2 cellular contexts compared by ENCODE assay signal in the genomic region with DNA sequence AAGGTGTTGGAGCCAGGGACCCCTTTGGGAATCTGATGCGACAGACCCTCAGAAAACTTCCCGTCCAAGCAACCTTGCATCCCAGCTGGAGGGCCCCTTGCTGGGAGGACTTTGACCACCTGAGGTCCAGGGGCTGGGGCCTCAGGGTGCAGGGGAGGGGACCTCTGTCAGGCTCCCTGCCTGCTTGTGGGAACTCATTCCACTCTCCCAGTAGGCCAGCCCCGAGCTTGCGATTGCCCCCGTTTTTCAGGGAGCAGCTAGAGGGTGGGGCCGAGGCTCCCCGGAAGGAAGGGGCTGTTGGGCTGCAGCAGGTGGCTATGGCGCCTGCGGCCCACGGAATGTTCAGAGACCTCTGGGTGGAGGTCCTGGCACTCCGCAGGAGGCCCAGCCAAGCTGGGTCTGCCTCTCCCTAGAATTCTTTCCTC.
TF ChIP-seq lines count a peak whose summit lies in the region.

No MANE protein-coding gene starts in this region.

TF ChIP-seq in HEK293, 187 proteins besides CTCF, POLR2A, EP300 and RAD21:
- peak; percentile 85 for TF ChIP-seq GLIS1 (tag by site-specific recombination; IDR thresholded peaks at IDR 0.05)
- no peak for TF ChIP-seq ZNF121 (tag by site-specific recombination; IDR thresholded peaks at IDR 0.05)
- TF ChIP-seq ZNF514 (tag by site-specific recombination; IDR thresholded peaks at IDR 0.05) = no peak
- no peak for TF ChIP-seq ZNF174 (tag by site-specific recombination; IDR thresholded peaks at IDR 0.05)
- peak; percentile 83 for TF ChIP-seq ZIC2 (tag by site-specific recombination; IDR thresholded peaks at IDR 0.05)

TF ChIP-seq in H1, 55 proteins besides CTCF, POLR2A, EP300 and RAD21:
- TF ChIP-seq RFX5 (IDR thresholded peaks at IDR 0.05; ENCODE audit: borderline replicate concordance, low read depth, low read length) (no peak), HDAC2 (IDR thresholded peaks at IDR 0.05; ENCODE audit: borderline replicate concordance in 1 of 2, low read depth in 2 of 2, low read length in 2 of 2) (no peak), RBBP5 (IDR thresholded peaks at IDR 0.05; ENCODE audit: borderline replicate concordance, low read depth, low read length) (no peak), MAFK (IDR thresholded peaks at IDR 0.05; ENCODE audit: low read depth, low read length) (no peak), NRF1 (IDR thresholded peaks at IDR 0.05; ENCODE audit: low read depth, low read length) (no peak), SUZ12 (IDR thresholded peaks at IDR 0.05; ENCODE audit: low read length) (no peak), CBX8 (IDR thresholded peaks at IDR 0.05; ENCODE audit: borderline replicate concordance, low read depth, low read length) (no peak), GTF2F1 (IDR thresholded peaks at IDR 0.05; ENCODE audit: borderline replicate concordance, low read depth, low read length) (no peak), SP2 (IDR thresholded peaks at IDR 0.05; ENCODE audit: low read length) (no peak), SRF (IDR thresholded peaks at IDR 0.05; ENCODE audit: low read depth, low read length) (no peak), KDM4A (IDR thresholded peaks at IDR 0.05; ENCODE audit: low read depth, low read length, severe bottlenecking) (no peak), GABPA (IDR thresholded peaks at IDR 0.05; ENCODE audit: borderline replicate concordance, insufficient read depth, low read length) (no peak), ZNF274 (IDR thresholded peaks at IDR 0.05; ENCODE audit: borderline replicate concordance, extremely low read depth, low read length) (no peak), YY1 (IDR thresholded peaks at IDR 0.05; ENCODE audit: low read depth, low read length) (no peak), CHD1 (IDR thresholded peaks at IDR 0.05; ENCODE audit: low read depth, low read length) (no peak)
- TF ChIP-seq, protein P1, sequence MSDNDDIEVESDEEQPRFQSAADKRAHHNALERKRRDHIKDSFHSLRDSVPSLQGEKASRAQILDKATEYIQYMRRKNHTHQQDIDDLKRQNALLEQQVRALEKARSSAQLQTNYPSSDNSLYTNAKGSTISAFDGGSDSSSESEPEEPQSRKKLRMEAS (IDR thresholded peaks at IDR 0.05) = no peak
- TF ChIP-seq, protein P2, sequence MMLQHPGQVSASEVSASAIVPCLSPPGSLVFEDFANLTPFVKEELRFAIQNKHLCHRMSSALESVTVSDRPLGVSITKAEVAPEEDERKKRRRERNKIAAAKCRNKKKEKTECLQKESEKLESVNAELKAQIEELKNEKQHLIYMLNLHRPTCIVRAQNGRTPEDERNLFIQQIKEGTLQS (IDR thresholded peaks at IDR 0.05; ENCODE audit: insufficient read depth, low read depth, low read length) = no peak
- TF ChIP-seq, protein P3, sequence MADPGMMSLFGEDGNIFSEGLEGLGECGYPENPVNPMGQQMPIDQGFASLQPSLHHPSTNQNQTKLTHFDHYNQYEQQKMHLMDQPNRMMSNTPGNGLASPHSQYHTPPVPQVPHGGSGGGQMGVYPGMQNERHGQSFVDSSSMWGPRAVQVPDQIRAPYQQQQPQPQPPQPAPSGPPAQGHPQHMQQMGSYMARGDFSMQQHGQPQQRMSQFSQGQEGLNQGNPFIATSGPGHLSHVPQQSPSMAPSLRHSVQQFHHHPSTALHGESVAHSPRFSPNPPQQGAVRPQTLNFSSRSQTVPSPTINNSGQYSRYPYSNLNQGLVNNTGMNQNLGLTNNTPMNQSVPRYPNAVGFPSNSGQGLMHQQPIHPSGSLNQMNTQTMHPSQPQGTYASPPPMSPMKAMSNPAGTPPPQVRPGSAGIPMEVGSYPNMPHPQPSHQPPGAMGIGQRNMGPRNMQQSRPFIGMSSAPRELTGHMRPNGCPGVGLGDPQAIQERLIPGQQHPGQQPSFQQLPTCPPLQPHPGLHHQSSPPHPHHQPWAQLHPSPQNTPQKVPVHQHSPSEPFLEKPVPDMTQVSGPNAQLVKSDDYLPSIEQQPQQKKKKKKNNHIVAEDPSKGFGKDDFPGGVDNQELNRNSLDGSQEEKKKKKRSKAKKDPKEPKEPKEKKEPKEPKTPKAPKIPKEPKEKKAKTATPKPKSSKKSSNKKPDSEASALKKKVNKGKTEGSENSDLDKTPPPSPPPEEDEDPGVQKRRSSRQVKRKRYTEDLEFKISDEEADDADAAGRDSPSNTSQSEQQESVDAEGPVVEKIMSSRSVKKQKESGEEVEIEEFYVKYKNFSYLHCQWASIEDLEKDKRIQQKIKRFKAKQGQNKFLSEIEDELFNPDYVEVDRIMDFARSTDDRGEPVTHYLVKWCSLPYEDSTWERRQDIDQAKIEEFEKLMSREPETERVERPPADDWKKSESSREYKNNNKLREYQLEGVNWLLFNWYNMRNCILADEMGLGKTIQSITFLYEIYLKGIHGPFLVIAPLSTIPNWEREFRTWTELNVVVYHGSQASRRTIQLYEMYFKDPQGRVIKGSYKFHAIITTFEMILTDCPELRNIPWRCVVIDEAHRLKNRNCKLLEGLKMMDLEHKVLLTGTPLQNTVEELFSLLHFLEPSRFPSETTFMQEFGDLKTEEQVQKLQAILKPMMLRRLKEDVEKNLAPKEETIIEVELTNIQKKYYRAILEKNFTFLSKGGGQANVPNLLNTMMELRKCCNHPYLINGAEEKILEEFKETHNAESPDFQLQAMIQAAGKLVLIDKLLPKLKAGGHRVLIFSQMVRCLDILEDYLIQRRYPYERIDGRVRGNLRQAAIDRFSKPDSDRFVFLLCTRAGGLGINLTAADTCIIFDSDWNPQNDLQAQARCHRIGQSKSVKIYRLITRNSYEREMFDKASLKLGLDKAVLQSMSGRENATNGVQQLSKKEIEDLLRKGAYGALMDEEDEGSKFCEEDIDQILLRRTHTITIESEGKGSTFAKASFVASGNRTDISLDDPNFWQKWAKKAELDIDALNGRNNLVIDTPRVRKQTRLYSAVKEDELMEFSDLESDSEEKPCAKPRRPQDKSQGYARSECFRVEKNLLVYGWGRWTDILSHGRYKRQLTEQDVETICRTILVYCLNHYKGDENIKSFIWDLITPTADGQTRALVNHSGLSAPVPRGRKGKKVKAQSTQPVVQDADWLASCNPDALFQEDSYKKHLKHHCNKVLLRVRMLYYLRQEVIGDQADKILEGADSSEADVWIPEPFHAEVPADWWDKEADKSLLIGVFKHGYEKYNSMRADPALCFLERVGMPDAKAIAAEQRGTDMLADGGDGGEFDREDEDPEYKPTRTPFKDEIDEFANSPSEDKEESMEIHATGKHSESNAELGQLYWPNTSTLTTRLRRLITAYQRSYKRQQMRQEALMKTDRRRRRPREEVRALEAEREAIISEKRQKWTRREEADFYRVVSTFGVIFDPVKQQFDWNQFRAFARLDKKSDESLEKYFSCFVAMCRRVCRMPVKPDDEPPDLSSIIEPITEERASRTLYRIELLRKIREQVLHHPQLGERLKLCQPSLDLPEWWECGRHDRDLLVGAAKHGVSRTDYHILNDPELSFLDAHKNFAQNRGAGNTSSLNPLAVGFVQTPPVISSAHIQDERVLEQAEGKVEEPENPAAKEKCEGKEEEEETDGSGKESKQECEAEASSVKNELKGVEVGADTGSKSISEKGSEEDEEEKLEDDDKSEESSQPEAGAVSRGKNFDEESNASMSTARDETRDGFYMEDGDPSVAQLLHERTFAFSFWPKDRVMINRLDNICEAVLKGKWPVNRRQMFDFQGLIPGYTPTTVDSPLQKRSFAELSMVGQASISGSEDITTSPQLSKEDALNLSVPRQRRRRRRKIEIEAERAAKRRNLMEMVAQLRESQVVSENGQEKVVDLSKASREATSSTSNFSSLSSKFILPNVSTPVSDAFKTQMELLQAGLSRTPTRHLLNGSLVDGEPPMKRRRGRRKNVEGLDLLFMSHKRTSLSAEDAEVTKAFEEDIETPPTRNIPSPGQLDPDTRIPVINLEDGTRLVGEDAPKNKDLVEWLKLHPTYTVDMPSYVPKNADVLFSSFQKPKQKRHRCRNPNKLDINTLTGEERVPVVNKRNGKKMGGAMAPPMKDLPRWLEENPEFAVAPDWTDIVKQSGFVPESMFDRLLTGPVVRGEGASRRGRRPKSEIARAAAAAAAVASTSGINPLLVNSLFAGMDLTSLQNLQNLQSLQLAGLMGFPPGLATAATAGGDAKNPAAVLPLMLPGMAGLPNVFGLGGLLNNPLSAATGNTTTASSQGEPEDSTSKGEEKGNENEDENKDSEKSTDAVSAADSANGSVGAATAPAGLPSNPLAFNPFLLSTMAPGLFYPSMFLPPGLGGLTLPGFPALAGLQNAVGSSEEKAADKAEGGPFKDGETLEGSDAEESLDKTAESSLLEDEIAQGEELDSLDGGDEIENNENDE (IDR thresholded peaks at IDR 0.05; ENCODE audit: insufficient replicate concordance, low read length) = no peak
